Comparison of ENCODE assay signal across 24 cellular contexts in the genomic region with DNA sequence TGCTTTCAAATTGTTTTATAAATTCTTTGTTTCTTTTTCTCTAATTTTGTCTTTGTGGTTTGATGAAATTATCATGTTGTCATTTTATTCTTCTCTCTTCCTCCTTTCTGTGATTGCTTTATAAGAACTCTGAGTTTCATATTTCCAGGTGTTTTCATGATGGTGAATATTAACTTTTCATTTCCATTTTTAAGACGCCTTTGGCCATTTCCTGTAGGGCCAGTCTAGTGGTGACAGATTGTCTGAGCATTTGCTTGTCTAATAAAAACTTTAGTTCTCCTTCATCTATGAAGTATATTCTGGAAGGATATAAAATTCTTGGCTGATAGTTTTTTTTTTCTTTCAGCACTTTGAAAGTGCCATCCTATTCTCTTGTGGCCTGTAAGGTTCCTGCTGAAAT.
A peak's percentile ranks its signal among the peaks of the same experiment; 100 is the strongest.
DNase-seq lines count a peak whose midpoint lies in the region; ATAC-seq, FAIRE-seq and TF ChIP-seq lines count a peak whose summit lies in the region.
"Had no signal": no experiment of that assay in that cellular context is flagged by ENCODE, and none has a peak within 500 bp of the region (broad histone marks: within the 10 kb centered on the region; RNA-seq: fewer than 3 reads in every experiment).

No MANE protein-coding gene starts in this region.

- H3K27ac Mint-ChIP-seq in MCF 10A (ENCODE audit: low read depth, unreplicated experiment) (peak overlapping the region; percentile 52), astrocyte (ENCODE audit: unreplicated experiment) (peak overlapping the region; percentile 74)
- H3K27ac Mint-ChIP-seq in activated CD4-positive, alpha-beta T cell treated with anti-CD3 and anti-CD28 coated beads, Interleukin-2, amount 10 ng/mL, durations not matched to agents 24 days and 14 days: no peak overlapping the region

- H3K9ac ChIP-seq in astrocyte (ENCODE audit: low read length): no peak overlapping the region
- H3K9ac ChIP-seq: SK-N-SH had no signal

- H3K9me3 Mint-ChIP-seq in MCF 10A (ENCODE audit: unreplicated experiment) (no peaks in the 10 kb centered on the region), astrocyte (ENCODE audit: unreplicated experiment) (peaks cover 2% of the 10 kb centered on the region)
- H3K9me3 Mint-ChIP-seq in activated CD4-positive, alpha-beta T cell treated with anti-CD3 and anti-CD28 coated beads, Interleukin-2, amount 10 ng/mL, durations not matched to agents 24 days and 14 days: peaks cover 11% of the 10 kb centered on the region
- H3K9me3 Mint-ChIP-seq: CD4-positive, alpha-beta T cell had no signal

- no peaks in the 10 kb centered on the region for H3K79me2 ChIP-seq in astrocyte (ENCODE audit: insufficient read depth, low read length)

- H3K27me3 ChIP-seq in breast epithelium: no peaks in the 10 kb centered on the region
- no peaks in the 10 kb centered on the region for H3K27me3 ChIP-seq in astrocyte (ENCODE audit: insufficient read depth, low read length)
- H3K27me3 ChIP-seq: BE2C had no signal

- no peak overlapping the region for H3K27ac ChIP-seq in breast epithelium
- H3K27ac ChIP-seq in astrocyte (ENCODE audit: low read depth, low read length): no peak overlapping the region

- TF ChIP-seq POLR2A in breast epithelium (IDR thresholded peaks at IDR 0.05): no peak

- peaks cover 5% of the 10 kb centered on the region for H3K4me1 Mint-ChIP-seq in MCF 10A (ENCODE audit: insufficient read depth, unreplicated experiment)
- peaks cover 12% of the 10 kb centered on the region for H3K4me1 Mint-ChIP-seq in astrocyte (ENCODE audit: low read depth, unreplicated experiment)
- peaks cover 22% of the 10 kb centered on the region for H3K4me1 Mint-ChIP-seq in activated CD4-positive, alpha-beta T cell treated with anti-CD3 and anti-CD28 coated beads, Interleukin-2, amount 10 ng/mL, durations not matched to agents 24 days and 14 days

- no peak for TF ChIP-seq CTCF in MCF 10A (IDR thresholded peaks at IDR 0.05; ENCODE audit: unreplicated experiment)
- no peak for TF ChIP-seq CTCF in breast epithelium (IDR thresholded peaks at IDR 0.05)
- no peak for TF ChIP-seq CTCF in astrocyte (IDR thresholded peaks at IDR 0.05; ENCODE audit: insufficient read depth, low read depth, low read length)

- H3K4me3 ChIP-seq in breast epithelium: no peak overlapping the region
- H3K4me3 ChIP-seq in astrocyte (ENCODE audit: insufficient read depth, low read depth, low read length): no peak overlapping the region
- H3K4me3 ChIP-seq: K562 had no signal

- H3K36me3 Mint-ChIP-seq in MCF 10A (ENCODE audit: insufficient read depth, unreplicated experiment): peaks cover 24% of the 10 kb centered on the region
- H3K36me3 Mint-ChIP-seq in astrocyte (ENCODE audit: low read depth, unreplicated experiment): peaks cover 3% of the 10 kb centered on the region
- H3K36me3 Mint-ChIP-seq in activated CD4-positive, alpha-beta T cell treated with anti-CD3 and anti-CD28 coated beads, Interleukin-2, amount 10 ng/mL, durations not matched to agents 24 days and 14 days (ENCODE audit: low read depth): peaks cover 2% of the 10 kb centered on the region

- H3K9me3 ChIP-seq in breast epithelium (no peaks in the 10 kb centered on the region), astrocyte (ENCODE audit: insufficient read depth, low read depth, low read length) (no peaks in the 10 kb centered on the region)
- H3K9me3 ChIP-seq: BE2C, Caco-2, SK-N-SH had no signal

- no peaks in the 10 kb centered on the region for H3K4me1 ChIP-seq in breast epithelium
- H3K4me1 ChIP-seq in astrocyte (ENCODE audit: insufficient read depth, low read length): no peaks in the 10 kb centered on the region
- H3K4me1 ChIP-seq: BE2C, Caco-2 had no signal

- no peak overlapping the region for H3K4me2 ChIP-seq in astrocyte (ENCODE audit: low read length)
- H3K4me2 ChIP-seq: SK-N-SH had no signal

- H3K4me3 Mint-ChIP-seq in MCF 10A (ENCODE audit: unreplicated experiment): no peak overlapping the region
- H3K4me3 Mint-ChIP-seq in astrocyte (ENCODE audit: unreplicated experiment): no peak overlapping the region
- no peak overlapping the region for H3K4me3 Mint-ChIP-seq in activated CD4-positive, alpha-beta T cell treated with anti-CD3 and anti-CD28 coated beads, Interleukin-2, amount 10 ng/mL, durations not matched to agents 24 days and 14 days
- H3K4me3 Mint-ChIP-seq: CD4-positive, alpha-beta T cell had no signal

- H4K20me1 ChIP-seq in astrocyte (ENCODE audit: insufficient read depth, low read length): no peaks in the 10 kb centered on the region

- H2AFZ ChIP-seq in astrocyte (ENCODE audit: low read depth, low read length): no peak overlapping the region

- DNase-seq in MCF 10A (ENCODE audit: unreplicated experiment) (no peak), breast epithelium (ENCODE audit: low spot score in 2 of 2) (no peak), astrocyte (ENCODE audit: low read depth) (no peak), germinal center (ENCODE audit: low spot score) (no peak), cerebellar nuclear complex (lab: John Stamatoyannopoulos, UW) (no peak)
- DNase-seq in activated CD4-positive, alpha-beta T cell treated with anti-CD3 and anti-CD28 coated beads, Interleukin-2, amount 10 ng/mL, durations not matched to agents 24 days and 14 days: no peak
- no peak for DNase-seq in effector CD8-positive, alpha-beta T cell (lab: John Stamatoyannopoulos, UW)
- DNase-seq: BE2C; Caco-2; CD4-positive, alpha-beta T cell; DMS153; GF-D8; H7; NCI-H1105 treated with DMSO at 0.1 percent for 48 hours; NCI-H187; NCI-H226; NCI-H524; NCI-H82; PC-3; RPMI8226; SHP77 treated with DMSO at 0.1 percent for 48 hours; SK-N-SH had no signal

- POLR2A ChIA-PET in MCF 10A (lab: Yijun Ruan, JAX): no interaction called here

- no peak for FAIRE-seq in astrocyte (lab: Jason Lieb, UNC)
- FAIRE-seq: K562 had no signal

- CTCF ChIA-PET in MCF 10A (lab: Yijun Ruan, JAX): no interaction called here

- H3K36me3 ChIP-seq in breast epithelium (no peaks in the 10 kb centered on the region), astrocyte (ENCODE audit: insufficient read depth, low read length) (no peaks in the 10 kb centered on the region)
- H3K36me3 ChIP-seq: BE2C had no signal

- ATAC-seq in HG03159 (IDR thresholded peaks at IDR 0.05; ENCODE audit: unreplicated experiment): peak; percentile 49
- ATAC-seq: K562, PC-3 had no signal

- no TSS peak for BruUV-seq in MCF 10A (replicated peaks; lab: Mats Ljungman, UMichigan)

- H3K27me3 Mint-ChIP-seq in MCF 10A (ENCODE audit: insufficient read depth, unreplicated experiment) (no peaks in the 10 kb centered on the region), astrocyte (ENCODE audit: low read depth, unreplicated experiment) (no peaks in the 10 kb centered on the region)
- no peaks in the 10 kb centered on the region for H3K27me3 Mint-ChIP-seq in activated CD4-positive, alpha-beta T cell treated with anti-CD3 and anti-CD28 coated beads, Interleukin-2, amount 10 ng/mL, durations not matched to agents 24 days and 14 days
- H3K27me3 Mint-ChIP-seq: CD4-positive, alpha-beta T cell had no signal

- intact Hi-C loops in MCF 10A (cut with micrococcal nuclease) (no loop called here), breast epithelium (cut with DNase I; ENCODE audit: low total_unique reads) (no loop called here)
- intact Hi-C loops in activated CD4-positive, alpha-beta T cell treated with anti-CD3 and anti-CD28 coated beads, Interleukin-2, amount 10 ng/mL, durations not matched to agents 24 days and 14 days (cut with micrococcal nuclease): no loop called here
